In the genomic region with DNA sequence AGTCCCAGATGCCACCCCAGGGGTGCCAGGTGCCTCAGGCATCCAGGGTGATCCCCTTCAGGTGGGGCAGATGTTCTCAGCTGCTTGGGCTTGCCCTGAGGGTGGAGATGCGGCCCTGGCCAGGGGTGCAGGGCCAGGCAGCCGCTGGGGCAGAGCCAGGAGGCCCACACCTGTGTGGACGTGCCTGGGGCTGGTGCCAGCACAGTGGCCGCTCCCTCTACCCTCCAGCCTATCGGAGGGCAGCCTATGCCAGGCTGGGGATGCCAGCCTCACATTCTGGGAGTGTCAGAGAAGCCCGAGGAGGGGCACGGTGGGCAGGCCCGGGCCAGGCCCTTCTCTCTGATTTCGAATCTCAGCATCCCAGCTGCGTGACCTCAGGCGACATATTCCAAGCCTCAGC, we compare ENCODE assay signal across 16 cellular contexts.
"Had no signal": no experiment of that assay in that cellular context is flagged by ENCODE, and none has a peak within 500 bp of the region (broad histone marks: within the 10 kb centered on the region; RNA-seq: fewer than 3 reads in every experiment).

No MANE protein-coding gene starts in this region.

- H3K36me3 ChIP-seq: adrenal gland, sigmoid colon, thoracic aorta had no signal

- H3K27ac ChIP-seq: adrenal gland, coronary artery, sigmoid colon, thoracic aorta had no signal

- H3K4me3 ChIP-seq: adrenal gland, coronary artery, sigmoid colon, thoracic aorta had no signal

- H3K4me1 ChIP-seq: sigmoid colon had no signal

- DNase-seq: activated CD4-positive, alpha-beta T cell treated with anti-CD3 and anti-CD28 coated beads, Interleukin-2, amount 50 U/mL, for 1 hour; activated naive CD4-positive, alpha-beta T cell treated with anti-CD3 and anti-CD28 coated beads, Interleukin-2, amount 50 U/mL, for 16 hours; activated T-cell treated with anti-CD3 and anti-CD28 coated beads for 4 hours; adrenal gland; caudate nucleus; effector CD8-positive, alpha-beta T cell; kidney; naive thymus-derived CD8-positive, alpha-beta T cell; sigmoid colon; stimulated activated CD4-positive, alpha-beta T cell treated with anti-CD3 and anti-CD28 coated beads, Interleukin-12 subunit alpha, Interleukin-12 subunit beta, amount 100 ng/mL, for 4 hours; stimulated activated CD4-positive, alpha-beta T cell treated with anti-CD3 and anti-CD28 coated beads, Interleukin-2, amount 100 ng/mL, for 48 hours; stimulated activated naive CD8-positive, alpha-beta T cell treated with anti-CD3 and anti-CD28 coated beads, Interleukin-15, Interleukin-2, amounts not matched to agents 100 U/mL and 50 U/mL, for 24 hours; SW 1271 had no signal

- FAIRE-seq: kidney had no signal

- ATAC-seq: activated T-helper 17 cell treated with anti-CD3 and anti-CD28 coated beads, Interleukin-2, amount 50 U/mL, for 72 hours; naive thymus-derived CD8-positive, alpha-beta T cell; stimulated activated naive CD8-positive, alpha-beta T cell treated with anti-CD3 and anti-CD28 coated beads, Interleukin-15, Interleukin-2, amounts not matched to agents 100 U/mL and 50 U/mL, for 24 hours had no signal

- H3K9me3 ChIP-seq: adrenal gland, sigmoid colon, thoracic aorta had no signal

- H3K27me3 ChIP-seq: adrenal gland had no signal
